ENCODE assay signal across 7 cellular contexts in the genomic region with DNA sequence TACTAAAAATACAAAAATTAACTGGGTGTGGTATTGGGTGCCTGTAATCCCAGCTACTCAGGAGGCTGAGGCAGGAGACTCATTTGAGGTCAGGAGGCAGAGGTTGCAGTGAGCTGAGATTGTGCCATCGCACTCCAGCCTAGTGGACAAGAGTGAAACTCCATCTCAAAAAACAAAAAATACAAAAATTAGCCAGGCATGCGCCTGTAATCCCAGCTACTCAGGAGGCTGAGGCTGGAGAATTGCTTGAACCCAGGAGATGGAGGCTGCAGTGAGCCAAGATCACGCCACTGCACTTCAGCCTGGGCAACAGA. TPM values are rescaled to one million over a fixed set of nuclear protein-coding genes. Genes with fewer than 3 reads are reported as not detected.
DNase-seq lines count a peak whose midpoint lies in the region; ATAC-seq and TF ChIP-seq lines count a peak whose summit lies in the region.
"Not testable (repeated sequence)": the region's sequence is repeated elsewhere in the genome, so short reads cannot be mapped to it uniquely, and the experiment has no call there.

No MANE protein-coding gene starts in this region.

- not testable (repeated sequence) for H3K4me1 ChIP-seq in HEK293 (ENCODE audit: control insufficient read depth, insufficient read depth, low read length); sigmoid colon
- H3K4me1 ChIP-seq in mammary epithelial cell (ENCODE audit: insufficient read depth, low read length) (peaks cover 12% of the 10 kb centered on the region), foreskin keratinocyte (peaks cover 12% of the 10 kb centered on the region)

- 0 out of 2 replicates have a peak, but pooled peaks have one; percentile 7 for TF ChIP-seq CTCF in HEK293 (tag by site-specific recombination; IDR thresholded peaks at IDR 0.05)
- TF ChIP-seq CTCF in RWPE1 (conservative IDR thresholded peaks at IDR 0.05; ENCODE audit: low read depth); sigmoid colon (IDR thresholded peaks at IDR 0.05): not testable (repeated sequence)
- TF ChIP-seq CTCF in mammary epithelial cell (conservative IDR thresholded peaks at IDR 0.05 in 1 of 2, IDR thresholded peaks at IDR 0.05 in 1 of 2; ENCODE audit: extremely low read depth in 1 of 2, insufficient read depth in 1 of 2, low read depth in 1 of 2, low read length in 2 of 2) = peak; percentile 9 to 19
- peak; percentile 36 for TF ChIP-seq CTCF in endothelial cell (IDR thresholded peaks at IDR 0.05; ENCODE audit: unreplicated experiment)
- peak; percentile 25 for TF ChIP-seq CTCF in foreskin keratinocyte (conservative IDR thresholded peaks at IDR 0.05)

- H3K27me3 ChIP-seq in mammary epithelial cell (ENCODE audit: insufficient read depth, low read length); foreskin keratinocyte; sigmoid colon: not testable (repeated sequence)

- not testable (repeated sequence) for H3K79me2 ChIP-seq in mammary epithelial cell (ENCODE audit: insufficient read depth, low read length)

- 96% methylated on average over 3 of the region's 3 CpGs for WGBS in mammary epithelial cell (ENCODE audit: low coverage, missing lambda C conversion rate)
- WGBS in sigmoid colon, 2 donors = 95 to 98% methylated on average over 3 of the region's 3 CpGs

- H3K4me2 ChIP-seq in mammary epithelial cell (ENCODE audit: insufficient read depth, low read depth, low read length) = not testable (repeated sequence)

- POLR2A ChIA-PET in HEK293 (lab: Yijun Ruan, JAX) = interaction anchor here (0.6 kb wide), 1 partner anchor 688 kb away, joined by 3 read pairs; no protein-coding TSS in a partner anchor
- POLR2A ChIA-PET in RWPE1 (lab: Yijun Ruan, JAX; ENCODE audit: low non-redundant PET) = not testable (repeated sequence)

- DNase-seq in ELR (ENCODE audit: low read depth) (peak; percentile 24), sigmoid colon (peak; percentile 15)
- DNase-seq in RWPE1 (ENCODE audit: low spot score); mammary epithelial cell; endothelial cell (ENCODE audit: low spot score); foreskin keratinocyte: not testable (repeated sequence)

- peak; percentile 31 for ATAC-seq in foreskin keratinocyte

- not testable (repeated sequence) for H3K27me3 Mint-ChIP-seq in endothelial cell (ENCODE audit: unreplicated experiment)

- not testable (repeated sequence) for H3K9me3 Mint-ChIP-seq in endothelial cell (ENCODE audit: unreplicated experiment)

- H2AFZ ChIP-seq in mammary epithelial cell (ENCODE audit: low read depth, low read length) = not testable (repeated sequence)

- dilution Hi-C loops in mammary epithelial cell (cut with HindIII; ENCODE audit: low sequenced_read_pairs) = not testable (repeated sequence)

- in situ Hi-C loops in mammary epithelial cell (cut with MboI; ENCODE audit: low sequenced_read_pairs in 2 of 2) = not testable (repeated sequence)

- intact Hi-C loops in mammary epithelial cell (cut with micrococcal nuclease) = loop anchor here (2.0 kb wide), 1 partner anchor 57 kb away; no protein-coding TSS in a partner anchor
- intact Hi-C loops in sigmoid colon (cut with DNase I) = not testable (repeated sequence)

- H3K36me3 ChIP-seq in HEK293 (ENCODE audit: control insufficient read depth in 2 of 2, insufficient read depth in 1 of 2, low read length in 2 of 2); mammary epithelial cell (ENCODE audit: insufficient read depth, low read length); sigmoid colon: not testable (repeated sequence)

- not testable (repeated sequence) for H3K27ac ChIP-seq in HEK293 (ENCODE audit: extremely low read depth, low read depth, low read length); sigmoid colon
- H3K27ac ChIP-seq in RWPE1 (peak overlapping the region; percentile 55), mammary epithelial cell (ENCODE audit: insufficient read depth, low read depth, low read length) (peak overlapping the region; percentile 44), foreskin keratinocyte (peak overlapping the region; percentile 61)

- CTCF ChIA-PET in HEK293 (lab: Yijun Ruan, JAX); mammary epithelial cell (lab: Charles Lee; ENCODE audit: low non-redundant PET): not testable (repeated sequence)
- CTCF ChIA-PET in RWPE1 (lab: Yijun Ruan, JAX) = interaction anchor here (0.6 kb wide), 1 partner anchor 115 kb away, joined by 5 read pairs; no protein-coding TSS in a partner anchor

- H3K9me3 ChIP-seq in HEK293 (ENCODE audit: control insufficient read depth, insufficient read depth, low read depth, low read length); mammary epithelial cell (replicated peaks; ENCODE audit: insufficient read depth, low read length); sigmoid colon: not testable (repeated sequence)

- not testable (repeated sequence) for H3K4me3 ChIP-seq in HEK293 (ENCODE audit: low read depth, low read length); mammary epithelial cell (replicated peaks in 1 of 3; ENCODE audit: insufficient read depth in 1 of 3, low read depth in 2 of 3, low read length in 3 of 3); sigmoid colon

- not testable (repeated sequence) for TF ChIP-seq POLR2A in sigmoid colon (IDR thresholded peaks at IDR 0.05)

- H4K20me1 ChIP-seq in mammary epithelial cell (ENCODE audit: insufficient read depth, low read length) = not testable (repeated sequence)

- not testable (repeated sequence) for BruUV-seq in mammary epithelial cell (replicated peaks; lab: Mats Ljungman, UMichigan)

- not testable (repeated sequence) for H3K4me1 Mint-ChIP-seq in endothelial cell (ENCODE audit: unreplicated experiment)

- H3K36me3 Mint-ChIP-seq in endothelial cell (ENCODE audit: low read depth, unreplicated experiment) = not testable (repeated sequence)

- not testable (repeated sequence) for H3K27ac Mint-ChIP-seq in endothelial cell (ENCODE audit: unreplicated experiment)

- not testable (repeated sequence) for H3K4me3 Mint-ChIP-seq in endothelial cell (ENCODE audit: unreplicated experiment)

- not testable (repeated sequence) for H3K9ac ChIP-seq in mammary epithelial cell (ENCODE audit: insufficient read depth, low read length)

- TF ChIP-seq EP300 in sigmoid colon (IDR thresholded peaks at IDR 0.05) = not testable (repeated sequence)

RNA-seq across cellular contexts. Expression of a gene that starts 54.0 kb away (rescaled TPM):
- total RNA-seq in mammary epithelial cell = 100 to 1,000 TPM in 1 of 2 donors, 10 to 100 TPM in 1; 38.2 to 133 TPM
- 58.0 TPM for polyA plus RNA-seq in mammary epithelial cell
- 61.2 TPM for polyA minus RNA-seq in mammary epithelial cell
- 2.7 TPM for total RNA-seq in endothelial cell (ENCODE audit: unreplicated experiment)
- total RNA-seq in foreskin keratinocyte = 9.1 and 15.1 TPM in 2 replicates
- 4.8 and 9.0 TPM in 2 replicates for polyA plus RNA-seq in foreskin keratinocyte
- total RNA-seq in sigmoid colon = under 1 TPM; 0.36 to 0.95 (median 0.74) TPM
- polyA plus RNA-seq in sigmoid colon = 1 to 10 TPM in 2 of 3 donors, under 1 TPM in 1; 0.60 to 5.8 (median 5.0) TPM
